9 cellular contexts compared by ENCODE assay signal in genomic region chr1:240091614-240092300, GRCh38. TPM values are rescaled to one million over a fixed set of nuclear protein-coding genes. Genes with fewer than 3 reads are reported as not detected.
DNase-seq lines count a peak whose midpoint lies in the region; ATAC-seq and TF ChIP-seq lines count a peak whose summit lies in the region.
"Had no signal": no experiment of that assay in that cellular context is flagged by ENCODE, and none has a peak within 500 bp of the region (broad histone marks: within the 10 kb centered on the region; RNA-seq: fewer than 3 reads in every experiment).

TSS of gene FMN2 (plus strand) at chr1:240091883. CDS start at chr1:240092110, 227 bp downstream.

- peaks cover 0 to 4% of the 10 kb centered on the region in 2 donors for H3K9me3 ChIP-seq in lung (ENCODE audit: control insufficient read depth in 2 of 2, insufficient read depth in 1 of 2, low read length in 1 of 2)
- no peaks in the 10 kb centered on the region for H3K9me3 ChIP-seq in tibial artery

- no peaks in the 10 kb centered on the region for H3K36me3 Mint-ChIP-seq in activated CD8-positive, alpha-beta memory T cell treated with anti-CD3 and anti-CD28 coated beads, Interleukin-2, amount 10 ng/mL, durations not matched to agents 7 days and 5 days
- no peaks in the 10 kb centered on the region for H3K36me3 Mint-ChIP-seq in chondrocyte (ENCODE audit: low read depth)

- peaks cover 40% of the 10 kb centered on the region for H3K27me3 Mint-ChIP-seq in activated CD8-positive, alpha-beta memory T cell treated with anti-CD3 and anti-CD28 coated beads, Interleukin-2, amount 10 ng/mL, durations not matched to agents 7 days and 5 days
- peaks cover 4% of the 10 kb centered on the region for H3K27me3 Mint-ChIP-seq in chondrocyte (ENCODE audit: low read depth)

- H3K9me3 Mint-ChIP-seq in activated CD8-positive, alpha-beta memory T cell treated with anti-CD3 and anti-CD28 coated beads, Interleukin-2, amount 10 ng/mL, durations not matched to agents 7 days and 5 days (ENCODE audit: low read depth) = no peaks in the 10 kb centered on the region
- no peaks in the 10 kb centered on the region for H3K9me3 Mint-ChIP-seq in chondrocyte (ENCODE audit: low read depth)

- TF ChIP-seq CTCF in chondrocyte (IDR thresholded peaks at IDR 0.05) = no peak
- no peak for TF ChIP-seq CTCF in lung (IDR thresholded peaks at IDR 0.05; ENCODE audit: control extremely low read depth, extremely low read depth)
- no peak for TF ChIP-seq CTCF in tibial artery (IDR thresholded peaks at IDR 0.05)

- CTCF ChIA-PET in activated CD8-positive, alpha-beta memory T cell treated with anti-CD3 and anti-CD28 coated beads, Interleukin-2, amount 10 ng/mL, durations not matched to agents 7 days and 5 days (lab: Charles Lee) = no interaction called here

- H3K4me3 Mint-ChIP-seq in activated CD8-positive, alpha-beta memory T cell treated with anti-CD3 and anti-CD28 coated beads, Interleukin-2, amount 10 ng/mL, durations not matched to agents 7 days and 5 days = peak within 1 kb of the TSS; percentile 15
- peak within 1 kb of the TSS; percentile 82 for H3K4me3 Mint-ChIP-seq in chondrocyte (ENCODE audit: unreplicated experiment)

- H3K4me1 Mint-ChIP-seq in activated CD8-positive, alpha-beta memory T cell treated with anti-CD3 and anti-CD28 coated beads, Interleukin-2, amount 10 ng/mL, durations not matched to agents 7 days and 5 days = no peaks in the 10 kb centered on the region
- peaks cover 23% of the 10 kb centered on the region for H3K4me1 Mint-ChIP-seq in chondrocyte (ENCODE audit: low read depth)

- H3K27ac ChIP-seq in lung (ENCODE audit: low read depth in 1 of 2, low read length in 1 of 2) (no peak within 1 kb of the TSS), tibial artery (no peak within 1 kb of the TSS)

- DNase-seq in activated CD8-positive, alpha-beta memory T cell treated with anti-CD3 and anti-CD28 coated beads, Interleukin-2, amount 10 ng/mL, durations not matched to agents 7 days and 5 days = no peak
- DNase-seq in activated CD8-positive, alpha-beta memory T cell treated with anti-CD3 and anti-CD28 coated beads for 24 hours = no peak
- DNase-seq in NCI-H345 (lab: John Stamatoyannopoulos, UW) = peak; percentile 86
- DNase-seq in chondrocyte (ENCODE audit: low spot score) = no peak
- no peak for DNase-seq in lung (ENCODE audit: low spot score)
- no peak for DNase-seq in tibial artery
- no peak for DNase-seq in RKO (ENCODE audit: low spot score)
- DNase-seq: DND-41 had no signal

- H3K4me1 ChIP-seq in lung (ENCODE audit: control insufficient read depth in 2 of 2, insufficient read depth in 2 of 2, low read length in 2 of 2) = peaks cover 0 to 14% of the 10 kb centered on the region in 2 donors
- H3K4me1 ChIP-seq in tibial artery = peaks cover 0 to 25% (median 21%) of the 10 kb centered on the region in 4 donors

- no peak within 1 kb of the TSS for H3K27ac Mint-ChIP-seq in activated CD8-positive, alpha-beta memory T cell treated with anti-CD3 and anti-CD28 coated beads, Interleukin-2, amount 10 ng/mL, durations not matched to agents 7 days and 5 days
- peak within 1 kb of the TSS; percentile 65 for H3K27ac Mint-ChIP-seq in chondrocyte (ENCODE audit: unreplicated experiment)

- H3K36me3 ChIP-seq in lung (ENCODE audit: control insufficient read depth in 2 of 2, insufficient read depth in 2 of 2, low read length in 2 of 2) (no peaks in the 10 kb centered on the region), tibial artery (no peaks in the 10 kb centered on the region)

- H3K4me3 ChIP-seq in lung = no peak within 1 kb of the TSS
- H3K4me3 ChIP-seq in tibial artery = peak within 1 kb of the TSS; percentile 23 to 41

- ATAC-seq in activated CD8-positive, alpha-beta memory T cell treated with anti-CD3 and anti-CD28 coated beads, Interleukin-2, amount 10 ng/mL, durations not matched to agents 7 days and 5 days = no peak
- ATAC-seq in lung (ENCODE audit: insufficient read depth, low FRiP score) (peak; percentile 27), GM18511 (IDR thresholded peaks at IDR 0.05; ENCODE audit: unreplicated experiment) (no peak)

- H3K27me3 ChIP-seq in lung (ENCODE audit: control insufficient read depth, insufficient read depth) = peaks cover 4% of the 10 kb centered on the region
- H3K27me3 ChIP-seq in tibial artery = peaks cover 3 to 55% of the 10 kb centered on the region in 2 donors

- WGBS in lung, 2 donors = 1% methylated on average over 74 to 78 of the region's 78 CpGs

- intact Hi-C loops in tibial artery (cut with DNase I; ENCODE audit: low total_unique reads) = no loop called here

RNA-seq across cellular contexts. Expression of gene FMN2, which starts in this region (rescaled TPM):
- total RNA-seq in activated CD8-positive, alpha-beta memory T cell treated with anti-CD3 and anti-CD28 coated beads, Interleukin-2, amount 10 ng/mL, durations not matched to agents 7 days and 5 days = not detected
- total RNA-seq in chondrocyte = 3.5 to 4.1 TPM (median 3.8 TPM) in 3 replicates
- 1 to 10 TPM; 2.0 to 2.7 TPM for total RNA-seq in lung
- under 1 TPM; 0.14 to 0.27 TPM for polyA plus RNA-seq in lung
